In genomic region chr11:126465573-126466287, GRCh38 we compare ENCODE assay signal across 8 cellular contexts.
A peak's percentile ranks its signal among the peaks of the same experiment; 100 is the strongest.
DNase-seq lines count a peak whose midpoint lies in the region; ATAC-seq, FAIRE-seq and TF ChIP-seq lines count a peak whose summit lies in the region.

No MANE protein-coding gene starts in this region.

- 5 to 21% (median 18%) methylated on average over 17 to 20 of the region's 20 CpGs for WGBS in spleen, 5 donors

- H3K27me3 Mint-ChIP-seq in activated T-helper 17 cell treated with anti-CD3 and anti-CD28 coated beads, Interleukin-2, amount 50 U/mL, for 72 hours, result peaks cover 4% of the 10 kb centered on the region

- intact Hi-C loops in spleen (cut with DNase I; ENCODE audit: low total_unique reads), result no loop called here

- H3K4me1 Mint-ChIP-seq in activated T-helper 17 cell treated with anti-CD3 and anti-CD28 coated beads, Interleukin-2, amount 50 U/mL, for 72 hours, result peaks cover 7% of the 10 kb centered on the region

- H3K4me3 Mint-ChIP-seq in activated T-helper 17 cell treated with anti-CD3 and anti-CD28 coated beads, Interleukin-2, amount 50 U/mL, for 72 hours, result peak overlapping the region; percentile 3

- no peak for TF ChIP-seq POLR2A in spleen (IDR thresholded peaks at IDR 0.05)

- no peak for TF ChIP-seq CTCF in spleen (IDR thresholded peaks at IDR 0.05 in 8 of 11, conservative IDR thresholded peaks at IDR 0.05 in 3 of 11)

- no peak overlapping the region for H3K27ac Mint-ChIP-seq in activated T-helper 17 cell treated with anti-CD3 and anti-CD28 coated beads, Interleukin-2, amount 50 U/mL, for 72 hours

- no peaks in the 10 kb centered on the region for H3K36me3 ChIP-seq in spleen

- H3K36me3 Mint-ChIP-seq in activated T-helper 17 cell treated with anti-CD3 and anti-CD28 coated beads, Interleukin-2, amount 50 U/mL, for 72 hours (ENCODE audit: low read depth), result no peaks in the 10 kb centered on the region

- no peaks in the 10 kb centered on the region for H3K27me3 ChIP-seq in spleen (replicated peaks in 1 of 7)

- ATAC-seq in GM18861 (IDR thresholded peaks at IDR 0.05; ENCODE audit: unreplicated experiment) (peak; percentile 80), GM21786 (IDR thresholded peaks at IDR 0.05; ENCODE audit: unreplicated experiment) (peak; percentile 82)
- ATAC-seq in activated T-helper 17 cell treated with anti-CD3 and anti-CD28 coated beads, Interleukin-2, amount 50 U/mL, for 72 hours (replicated peaks), result peak; percentile 48

- peak; percentile 58 for DNase-seq in MV-4-11 (lab: John Stamatoyannopoulos, UW)
- DNase-seq in spleen, result peak; percentile 86
- no peak for DNase-seq in superior temporal gyrus (ENCODE audit: extremely low spot score)
- DNase-seq in activated CD8-positive, alpha-beta memory T cell treated with anti-CD3 and anti-CD28 coated beads for 24 hours, result no peak
- DNase-seq in frontal cortex (ENCODE audit: low spot score in 2 of 2), result no peak

- H3K27ac ChIP-seq in spleen, result peak overlapping the region; percentile 26 to 83 (median 70)

- H3K9me3 ChIP-seq in spleen, result no peaks in the 10 kb centered on the region

- no peak for FAIRE-seq in frontal cortex (lab: Jason Lieb, UNC)

- H3K4me3 ChIP-seq in spleen, result peak overlapping the region in 1 of 8 donors; percentile 45

- no peaks in the 10 kb centered on the region for H3K9me3 Mint-ChIP-seq in activated T-helper 17 cell treated with anti-CD3 and anti-CD28 coated beads, Interleukin-2, amount 50 U/mL, for 72 hours

- H3K4me1 ChIP-seq in spleen, result peaks cover 47 to 69% (median 61%) of the 10 kb centered on the region in 6 donors

Comparison
In these comparisons a context has a peak if more than half of its experiments do, and no peak if none do; other contexts are left out.
1. DNase-seq: peak in MV-4-11 (single experiment) and spleen (single experiment); none in superior temporal gyrus (single experiment), activated CD8-positive, alpha-beta memory T cell treated with anti-CD3 and anti-CD28 coated beads for 24 hours (single experiment) and frontal cortex (0 of 2).
2. Peak in every context shown above with its lines, with median percentiles within 50 percentile points of each other: ATAC-seq.